11 cellular contexts compared by ENCODE assay signal in genomic region chr4:38670061-38670894, GRCh38. TPM values are rescaled to one million over a fixed set of nuclear protein-coding genes. Genes with fewer than 3 reads are reported as not detected.
DNase-seq lines count a peak whose midpoint lies in the region; TF ChIP-seq lines count a peak whose summit lies in the region.
"Had no signal": no experiment of that assay in that cellular context is flagged by ENCODE, and none has a peak within 500 bp of the region (broad histone marks: within the 10 kb centered on the region; RNA-seq: fewer than 3 reads in every experiment).

No MANE protein-coding gene starts in this region.

- H3K9me3 ChIP-seq in muscle layer of duodenum (ENCODE audit: control insufficient read depth in 1 of 2, low read length in 2 of 2) (no peaks in the 10 kb centered on the region), transverse colon (no peaks in the 10 kb centered on the region)

- CTCF ChIA-PET in activated naive CD4-positive, alpha-beta T cell treated with anti-CD3 and anti-CD28 coated beads for 36 hours (lab: Charles Lee): interaction anchor here (0.6 to 5.8 kb wide), 7 partner anchors 17 to 491 kb away, joined by 3 to 32 read pairs (median 4); no protein-coding TSS in a partner anchor

- 33 to 59% methylated on average over 1 to 7 of the region's 7 CpGs for whole genome bisulfite sequencing in transverse colon (ENCODE audit: low coverage in 1 of 2), 2 donors

- no peaks in the 10 kb centered on the region for H3K27me3 ChIP-seq in muscle layer of duodenum (ENCODE audit: low read depth, low read length)
- H3K27me3 ChIP-seq in transverse colon: no peaks in the 10 kb centered on the region

- H3K27ac Mint-ChIP-seq in activated naive CD4-positive, alpha-beta T cell treated with anti-CD3 and anti-CD28 coated beads for 36 hours: peak overlapping the region; percentile 92

- intact Hi-C loops in activated naive CD4-positive, alpha-beta T cell treated with anti-CD3 and anti-CD28 coated beads for 36 hours (cut with micrococcal nuclease): loop anchor here (5.0 to 10.0 kb wide), 5 partner anchors 132 to 775 kb away; partner anchors contain the start of genes TBC1D1 and TLR1
- intact Hi-C loops in transverse colon (cut with DNase I; ENCODE audit: low total_unique reads): no loop called here

- in situ Hi-C loops in transverse colon (cut with MboI; ENCODE audit: low pct_ligation_motif_present in 1 of 4, low pct_unique_long_range_greater_than_20kb in 1 of 4, low sequenced_read_pairs in 3 of 4): loop anchor here (5.0 to 10.0 kb wide), 6 partner anchors 345 to 595 kb away; no protein-coding TSS in a partner anchor

- no peaks in the 10 kb centered on the region for H3K27me3 Mint-ChIP-seq in activated naive CD4-positive, alpha-beta T cell treated with anti-CD3 and anti-CD28 coated beads for 36 hours (ENCODE audit: low read depth)

- peaks cover 3% of the 10 kb centered on the region for H3K36me3 Mint-ChIP-seq in activated naive CD4-positive, alpha-beta T cell treated with anti-CD3 and anti-CD28 coated beads for 36 hours (ENCODE audit: low read depth)

- no peak for TF ChIP-seq CTCF in transverse colon (IDR thresholded peaks at IDR 0.05)

- peak overlapping the region; percentile 76 for H3K4me3 Mint-ChIP-seq in activated naive CD4-positive, alpha-beta T cell treated with anti-CD3 and anti-CD28 coated beads for 36 hours

- H3K9me3 Mint-ChIP-seq in activated naive CD4-positive, alpha-beta T cell treated with anti-CD3 and anti-CD28 coated beads for 36 hours: no peaks in the 10 kb centered on the region

- TF ChIP-seq POLR2A in transverse colon (IDR thresholded peaks at IDR 0.05): no peak

- H3K4me1 ChIP-seq in muscle layer of duodenum (ENCODE audit: control insufficient read depth in 1 of 2, insufficient read depth in 2 of 2, low read length in 2 of 2) (peaks cover 48 to 65% of the 10 kb centered on the region in 2 donors), transverse colon (peaks cover 55 to 92% (median 81%) of the 10 kb centered on the region in 4 donors)

- H3K4me3 ChIP-seq in muscle layer of duodenum (ENCODE audit: low read depth in 1 of 2, low read length in 2 of 2): peak overlapping the region; percentile 18 to 31
- peak overlapping the region in 2 of 4 donors; percentile 2 to 13 for H3K4me3 ChIP-seq in transverse colon

- no peak for DNase-seq in activated naive CD4-positive, alpha-beta T cell treated with anti-CD3 and anti-CD28 coated beads for 36 hours
- DNase-seq in activated naive CD4-positive, alpha-beta T cell (lab: John Stamatoyannopoulos, UW): no peak
- DNase-seq in transverse colon (no peak), AG20443 (ENCODE audit: low spot score) (no peak)
- no peak for DNase-seq in stimulated activated CD4-positive, alpha-beta T cell treated with anti-CD3 and anti-CD28 coated beads, Interleukin-12 subunit alpha, Interleukin-12 subunit beta, amount 100 ng/mL, for 4 hours
- DNase-seq in central memory CD4-positive, alpha-beta T cell: no peak
- DNase-seq: NCI-H2081 treated with DMSO at 0.1 percent for 48 hours, retina, WERI-Rb-1 had no signal

- H3K4me1 Mint-ChIP-seq in activated naive CD4-positive, alpha-beta T cell treated with anti-CD3 and anti-CD28 coated beads for 36 hours (ENCODE audit: low read depth): peaks cover 93% of the 10 kb centered on the region

- no peaks in the 10 kb centered on the region for H3K36me3 ChIP-seq in muscle layer of duodenum (ENCODE audit: control insufficient read depth in 1 of 2, insufficient read depth in 2 of 2, low read length in 2 of 2)
- no peaks in the 10 kb centered on the region for H3K36me3 ChIP-seq in transverse colon
- H3K36me3 ChIP-seq: WERI-Rb-1 had no signal

- peak overlapping the region; percentile 72 for H3K27ac ChIP-seq in cingulate gyrus (ENCODE audit: low read depth, low read length)
- peak overlapping the region; percentile 95 for H3K27ac ChIP-seq in muscle layer of duodenum (ENCODE audit: low read length)
- H3K27ac ChIP-seq in transverse colon: peak overlapping the region; percentile 100
- H3K27ac ChIP-seq: WERI-Rb-1 had no signal

- no peak for TF ChIP-seq EP300 in transverse colon (IDR thresholded peaks at IDR 0.05; ENCODE audit: low read depth)

RNA-seq across cellular contexts. Expression of gene KLF3, which starts 6.3 kb away (rescaled TPM):
- 10 to 100 TPM; 15.2 to 15.8 TPM for total RNA-seq in activated naive CD4-positive, alpha-beta T cell treated with anti-CD3 and anti-CD28 coated beads for 36 hours
- total RNA-seq in transverse colon: 100 to 1,000 TPM; 111 to 174 (median 132) TPM

Comparison
In these comparisons a context has a peak if more than half of its experiments do, and no peak if none do; other contexts are left out.
1. RNA of gene KLF3, which starts 6.3 kb away (total RNA-seq): 111 to 174 TPM in transverse colon; 15.2 to 15.8 TPM in activated naive CD4-positive, alpha-beta T cell treated with anti-CD3 and anti-CD28 coated beads for 36 hours; every median in the first group is over 4 times any median in the second.
2. Peak in every context shown above with its lines, with median percentiles within 50 percentile points of each other: H3K27ac ChIP-seq.